Comparison of ENCODE assay signal across 1 cellular context in genomic region chr1:164703415-164703814, GRCh38.
TF ChIP-seq lines count a peak whose summit lies in the region.

No MANE protein-coding gene starts in this region.

TF ChIP-seq in WTC11, 78 proteins besides CTCF, POLR2A, EP300 and RAD21 (continued from another document):
- TF ChIP-seq ESRRA (CRISPR knock-in tag; IDR thresholded peaks at IDR 0.05; ENCODE audit: borderline replicate concordance) (no peak), SOX15 (CRISPR knock-in tag; IDR thresholded peaks at IDR 0.05) (no peak), PRRX2 (CRISPR knock-in tag; IDR thresholded peaks at IDR 0.05) (no peak), NFATC4 (CRISPR knock-in tag; IDR thresholded peaks at IDR 0.05) (no peak), FOXP1 (CRISPR knock-in tag; IDR thresholded peaks at IDR 0.05; ENCODE audit: borderline replicate concordance) (no peak), AFF4 (CRISPR knock-in tag; IDR thresholded peaks at IDR 0.05; ENCODE audit: borderline replicate concordance) (no peak), ZNF138 (CRISPR knock-in tag; conservative IDR thresholded peaks at IDR 0.05) (no peak), TEAD1 (CRISPR knock-in tag; IDR thresholded peaks at IDR 0.05) (no peak), AR (CRISPR knock-in tag; IDR thresholded peaks at IDR 0.05) (no peak), E2F1 (CRISPR knock-in tag; IDR thresholded peaks at IDR 0.05) (no peak), ATF1 (CRISPR knock-in tag; IDR thresholded peaks at IDR 0.05) (no peak), E2F5 (CRISPR knock-in tag; IDR thresholded peaks at IDR 0.05) (no peak), NR3C1 (CRISPR knock-in tag; conservative IDR thresholded peaks at IDR 0.05; ENCODE audit: low read depth) (no peak), SMAD4 (CRISPR knock-in tag; IDR thresholded peaks at IDR 0.05) (no peak), ZNF263 (CRISPR knock-in tag; IDR thresholded peaks at IDR 0.05; ENCODE audit: low read depth) (no peak), RELA (CRISPR knock-in tag; IDR thresholded peaks at IDR 0.05; ENCODE audit: borderline replicate concordance) (no peak), SMAD3 (CRISPR knock-in tag; IDR thresholded peaks at IDR 0.05; ENCODE audit: borderline replicate concordance) (no peak)
TF ChIP-seq in WTC11: peak in this region for 0.
